Comparison of ENCODE assay signal across 24 cellular contexts in genomic region chr9:76581752-76582151, GRCh38.
DNase-seq lines count a peak whose midpoint lies in the region; ATAC-seq, FAIRE-seq and TF ChIP-seq lines count a peak whose summit lies in the region.
"Had no signal": no experiment of that assay in that cellular context is flagged by ENCODE, and none has a peak within 500 bp of the region (broad histone marks: within the 10 kb centered on the region; RNA-seq: fewer than 3 reads in every experiment).

No MANE protein-coding gene starts in this region.

- no peak overlapping the region for H3K4me3 Mint-ChIP-seq in activated naive CD8-positive, alpha-beta T cell treated with anti-CD3 and anti-CD28 coated beads for 36 hours
- H3K4me3 Mint-ChIP-seq: CD4-positive, CD25-positive, alpha-beta regulatory T cell had no signal

- no peak overlapping the region for H3K27ac Mint-ChIP-seq in activated naive CD8-positive, alpha-beta T cell treated with anti-CD3 and anti-CD28 coated beads for 36 hours
- H3K27ac Mint-ChIP-seq: CD4-positive, CD25-positive, alpha-beta regulatory T cell had no signal

- no peak for DNase-seq in GM12891 (ENCODE audit: insufficient read length, low spot score)
- peak in 3 of 4 donors; percentile 35 to 70 (median 59) for DNase-seq in body of pancreas
- peak; percentile 61 for DNase-seq in small intestine
- DNase-seq in NCI-H526 treated with DMSO at 0.1 percent for 48 hours (lab: John Stamatoyannopoulos, UW): no peak
- no peak for DNase-seq in NCI-H2227 treated with DMSO at 0.1 percent for 48 hours (lab: John Stamatoyannopoulos, UW)
- DNase-seq in activated naive CD8-positive, alpha-beta T cell treated with anti-CD3 and anti-CD28 coated beads for 36 hours: no peak
- DNase-seq: BE2C; Caco-2; CD4-positive, CD25-positive, alpha-beta regulatory T cell; DND-41; GOT3; HCEC 1CT; KG1; MV-4-11; NCI-H1105 treated with DMSO at 0.1 percent for 48 hours; NCI-H187; NCI-H2107; NCI-H510A; NCI-H774; T-helper 1 cell had no signal

- H3K9me3 ChIP-seq in body of pancreas: no peaks in the 10 kb centered on the region
- H3K9me3 ChIP-seq in small intestine (ENCODE audit: control insufficient read depth, low read depth): no peaks in the 10 kb centered on the region
- H3K9me3 ChIP-seq: BE2C, Caco-2, SJSA1 had no signal

- peak; percentile 23 for ATAC-seq in body of pancreas
- ATAC-seq: Right ventricle myocardium inferior had no signal

- no peaks in the 10 kb centered on the region for H3K27me3 ChIP-seq in body of pancreas
- no peaks in the 10 kb centered on the region for H3K27me3 ChIP-seq in small intestine (ENCODE audit: control insufficient read depth in 2 of 2, insufficient read depth in 2 of 2, low read length in 2 of 2)
- H3K27me3 ChIP-seq: BE2C, SJSA1 had no signal

- intact Hi-C loops in body of pancreas (cut with DNase I): no loop called here

- no peaks in the 10 kb centered on the region for H3K36me3 ChIP-seq in body of pancreas (replicated peaks in 1 of 2; ENCODE audit: insufficient read depth in 1 of 2, low read depth in 2 of 2)
- no peaks in the 10 kb centered on the region for H3K36me3 ChIP-seq in small intestine (ENCODE audit: control insufficient read depth in 2 of 2, insufficient read depth in 2 of 2, low read length in 2 of 2)
- H3K36me3 ChIP-seq: BE2C, SJSA1 had no signal

- TF ChIP-seq POLR2A in GM12891 (IDR thresholded peaks at IDR 0.05; ENCODE audit: low read depth, low read length): no peak
- no peak for TF ChIP-seq POLR2A in body of pancreas (IDR thresholded peaks at IDR 0.05)

- H3K4me1 Mint-ChIP-seq in activated naive CD8-positive, alpha-beta T cell treated with anti-CD3 and anti-CD28 coated beads for 36 hours: peaks cover 12% of the 10 kb centered on the region
- H3K4me1 Mint-ChIP-seq: CD4-positive, CD25-positive, alpha-beta regulatory T cell had no signal

- H3K4me3 ChIP-seq in body of pancreas (no peak overlapping the region), small intestine (ENCODE audit: low read depth in 1 of 2, low read length in 2 of 2) (no peak overlapping the region)
- H3K4me3 ChIP-seq: SJSA1 had no signal

- H3K27ac ChIP-seq in C4-2B (0 out of 2 replicates have a peak overlapping the region, but pooled peaks have one; percentile 1), body of pancreas (peak overlapping the region in 1 of 4 donors; percentile 1), small intestine (ENCODE audit: low read depth in 1 of 2, low read length in 1 of 2) (no peak overlapping the region)
- H3K27ac ChIP-seq: SJSA1 had no signal

- no peaks in the 10 kb centered on the region for H3K36me3 Mint-ChIP-seq in activated naive CD8-positive, alpha-beta T cell treated with anti-CD3 and anti-CD28 coated beads for 36 hours
- H3K36me3 Mint-ChIP-seq: CD4-positive, CD25-positive, alpha-beta regulatory T cell had no signal

- FAIRE-seq in GM12891 (lab: Jason Lieb, UNC) (peak; percentile 60), small intestine (lab: Jason Lieb, UNC) (no peak)
- FAIRE-seq: GM18507 had no signal

- 84 to 87% methylated on average over 2 of the region's 2 CpGs for WGBS in body of pancreas, 2 donors
- WGBS in small intestine, 3 donors: 36 to 68% (median 47%) methylated on average over 2 of the region's 2 CpGs

- peaks cover 38% of the 10 kb centered on the region for H3K4me1 ChIP-seq in body of pancreas
- H3K4me1 ChIP-seq in small intestine (ENCODE audit: control insufficient read depth in 2 of 2, insufficient read depth in 1 of 2, low read depth in 1 of 2, low read length in 1 of 2): peaks cover 5% of the 10 kb centered on the region in 2 donors
- H3K4me1 ChIP-seq: BE2C had no signal

- no peaks in the 10 kb centered on the region for H3K9me3 Mint-ChIP-seq in activated naive CD8-positive, alpha-beta T cell treated with anti-CD3 and anti-CD28 coated beads for 36 hours

- TF ChIP-seq CTCF in C4-2B (conservative IDR thresholded peaks at IDR 0.05): no peak
- no peak for TF ChIP-seq CTCF in body of pancreas (IDR thresholded peaks at IDR 0.05)

- peaks cover 32% of the 10 kb centered on the region for H3K27me3 Mint-ChIP-seq in activated naive CD8-positive, alpha-beta T cell treated with anti-CD3 and anti-CD28 coated beads for 36 hours

TF ChIP-seq in GM12891, 5 proteins besides CTCF, POLR2A, EP300 and RAD21:
- TF ChIP-seq POU2F2 (IDR thresholded peaks at IDR 0.05; ENCODE audit: low read depth, low read length) (no peak), SPI1 (IDR thresholded peaks at IDR 0.05; ENCODE audit: low read depth, low read length) (no peak), TAF1 (IDR thresholded peaks at IDR 0.05; ENCODE audit: low read depth, low read length) (no peak), PAX5 (IDR thresholded peaks at IDR 0.05; ENCODE audit: insufficient read depth, low read length, severe bottlenecking) (no peak), POLR2AphosphoS5 (IDR thresholded peaks at IDR 0.05; ENCODE audit: low read depth, low read length) (no peak)

Comparison
In these comparisons a context has a peak if more than half of its experiments do, and no peak if none do; other contexts are left out.
1. DNase-seq: peak in body of pancreas (3 of 4) and small intestine (single experiment); none in GM12891 (single experiment), NCI-H526 treated with DMSO at 0.1 percent for 48 hours (single experiment), NCI-H2227 treated with DMSO at 0.1 percent for 48 hours (single experiment) and activated naive CD8-positive, alpha-beta T cell treated with anti-CD3 and anti-CD28 coated beads for 36 hours (single experiment).